ENCODE assay signal across 8 cellular contexts in genomic region chr7:92246363-92247101, GRCh38. TPM values are rescaled to one million over a fixed set of nuclear protein-coding genes. Genes with fewer than 3 reads are reported as not detected.
DNase-seq lines count a peak whose midpoint lies in the region; ATAC-seq and TF ChIP-seq lines count a peak whose summit lies in the region.

No MANE protein-coding gene starts in this region.

- H3K27ac ChIP-seq in CD4-positive, CD25-positive, alpha-beta regulatory T cell (ENCODE audit: insufficient read depth, low read length, poor library complexity, severe bottlenecking), result peak overlapping the region; percentile 96
- H3K27ac ChIP-seq in adrenal gland, result peak overlapping the region in 4 of 5 donors; percentile 83 to 95 (median 92)
- H3K27ac ChIP-seq in left ventricle myocardium inferior (replicated peaks), result peak overlapping the region; percentile 95

- H3K27ac Mint-ChIP-seq in CD4-positive, CD25-positive, alpha-beta regulatory T cell, result peak overlapping the region; percentile 84 to 100 (median 92)

- H3K9me3 ChIP-seq in CD4-positive, CD25-positive, alpha-beta regulatory T cell (ENCODE audit: control insufficient read depth in 2 of 2, low read length in 2 of 2), result no peaks in the 10 kb centered on the region
- H3K9me3 ChIP-seq in NT2/D1 (ENCODE audit: insufficient read depth, low read length) (no peaks in the 10 kb centered on the region), adrenal gland (replicated peaks in 1 of 3) (no peaks in the 10 kb centered on the region), left ventricle myocardium inferior (replicated peaks) (no peaks in the 10 kb centered on the region)

- peaks cover 6% of the 10 kb centered on the region for H3K36me3 Mint-ChIP-seq in CD4-positive, CD25-positive, alpha-beta regulatory T cell

- no peaks in the 10 kb centered on the region for H3K27me3 ChIP-seq in CD4-positive, CD25-positive, alpha-beta regulatory T cell (ENCODE audit: control insufficient read depth, insufficient read depth, low read length)
- no peaks in the 10 kb centered on the region for H3K27me3 ChIP-seq in NT2/D1 (ENCODE audit: insufficient read depth, insufficient read length)
- no peaks in the 10 kb centered on the region for H3K27me3 ChIP-seq in adrenal gland
- no peaks in the 10 kb centered on the region for H3K27me3 ChIP-seq in left ventricle myocardium inferior (ENCODE audit: low read depth)

- H3K4me1 ChIP-seq in CD4-positive, CD25-positive, alpha-beta regulatory T cell (ENCODE audit: control insufficient read depth, insufficient read depth, low read length, poor library complexity, severe bottlenecking), result peaks cover 33% of the 10 kb centered on the region
- H3K4me1 ChIP-seq in NT2/D1 (ENCODE audit: insufficient read depth, insufficient read length), result no peaks in the 10 kb centered on the region
- H3K4me1 ChIP-seq in adrenal gland (replicated peaks in 1 of 2), result peaks cover 17 to 50% of the 10 kb centered on the region in 2 donors
- peaks cover 67% of the 10 kb centered on the region for H3K4me1 ChIP-seq in left ventricle myocardium inferior

- H3K9me3 Mint-ChIP-seq in CD4-positive, CD25-positive, alpha-beta regulatory T cell, result no peaks in the 10 kb centered on the region

- 0 to 1% (median 0%) methylated on average over 15 to 34 of the region's 34 CpGs for WGBS in adrenal gland, 4 donors

- peak; percentile 39 to 45 for ATAC-seq in CD4-positive, CD25-positive, alpha-beta regulatory T cell (ENCODE audit: low read depth in 2 of 2)
- peak; percentile 47 for ATAC-seq in GM18907 (IDR thresholded peaks at IDR 0.05; ENCODE audit: unreplicated experiment)
- peak; percentile 25 for ATAC-seq in HG03066 (IDR thresholded peaks at IDR 0.05; ENCODE audit: low read depth, unreplicated experiment)

- H3K4me3 Mint-ChIP-seq in CD4-positive, CD25-positive, alpha-beta regulatory T cell, result peak overlapping the region; percentile 94 to 100 (median 98)

- TF ChIP-seq CTCF in adrenal gland (IDR thresholded peaks at IDR 0.05) (no peak), left ventricle myocardium inferior (IDR thresholded peaks at IDR 0.05; ENCODE audit: borderline replicate concordance) (no peak)

- peaks cover 30 to 67% (median 48%) of the 10 kb centered on the region in 4 donors for H3K4me1 Mint-ChIP-seq in CD4-positive, CD25-positive, alpha-beta regulatory T cell

- intact Hi-C loops in adrenal gland (cut with DNase I), result no loop called here
- intact Hi-C loops in left ventricle myocardium inferior (cut with micrococcal nuclease), result no loop called here
- intact Hi-C loops in posterior cingulate gyrus (cut with DNase I), result loop anchor here (5.0 to 10.0 kb wide), 4 partner anchors 114 to 201 kb away; partner anchors contain the start of genes CYP51A1 and GATAD1

- H3K27me3 Mint-ChIP-seq in CD4-positive, CD25-positive, alpha-beta regulatory T cell, result no peaks in the 10 kb centered on the region

- no peak for TF ChIP-seq POLR2A in adrenal gland (IDR thresholded peaks at IDR 0.05)

- H3K36me3 ChIP-seq in CD4-positive, CD25-positive, alpha-beta regulatory T cell (ENCODE audit: control insufficient read depth, insufficient read depth, low read length), result no peaks in the 10 kb centered on the region
- peaks cover 14% of the 10 kb centered on the region for H3K36me3 ChIP-seq in NT2/D1 (ENCODE audit: insufficient read depth, insufficient read length, low read length)
- H3K36me3 ChIP-seq in adrenal gland (replicated peaks in 1 of 2), result peaks cover 0 to under 1% of the 10 kb centered on the region in 2 donors
- H3K36me3 ChIP-seq in left ventricle myocardium inferior, result no peaks in the 10 kb centered on the region

- DNase-seq in CD4-positive, CD25-positive, alpha-beta regulatory T cell, result peak; percentile 6 to 59 (median 40)
- DNase-seq in NT2/D1 (ENCODE audit: low read depth, low spot score), result peak; percentile 22
- peak; percentile 21 to 62 (median 32) for DNase-seq in adrenal gland
- DNase-seq in left ventricle myocardium inferior, result no peak
- DNase-seq in posterior cingulate gyrus, result peak in 8 of 10 donors; percentile 15 to 83 (median 44)
- DNase-seq in NCI-H2196 (lab: John Stamatoyannopoulos, UW; ENCODE audit: unreplicated experiment), result no peak

- peak overlapping the region; percentile 92 for H3K4me3 ChIP-seq in CD4-positive, CD25-positive, alpha-beta regulatory T cell (ENCODE audit: low read depth, low read length)
- peak overlapping the region; percentile 76 for H3K4me3 ChIP-seq in NT2/D1 (ENCODE audit: insufficient read length, low read depth)
- peak overlapping the region in 3 of 4 donors; percentile 15 to 93 (median 79) for H3K4me3 ChIP-seq in adrenal gland
- H3K4me3 ChIP-seq in left ventricle myocardium inferior, result peak overlapping the region; percentile 95

- H3K9ac ChIP-seq in NT2/D1 (ENCODE audit: insufficient read length, low read depth), result peak overlapping the region; percentile 95

RNA-seq across cellular contexts. Expression of gene ANKIB1, which starts 0.8 kb away (rescaled TPM):
- 74.1 TPM for total RNA-seq in CD4-positive, CD25-positive, alpha-beta regulatory T cell
- 10 to 100 TPM in 2 of 4 donors, 1 to 10 TPM in 2; 6.5 to 13.3 (median 9.8) TPM for polyA plus RNA-seq in CD4-positive, CD25-positive, alpha-beta regulatory T cell
- total RNA-seq in adrenal gland (10 to 100 TPM; 27.7 to 57.0 (median 47.6) TPM), left ventricle myocardium inferior (49.9 TPM)
- polyA plus RNA-seq in adrenal gland, result 10 to 100 TPM; 10.3 to 45.7 (median 15.6) TPM

RNA-seq across cellular contexts. Expression of gene KRIT1, which starts 0.8 kb away (rescaled TPM):
- total RNA-seq in CD4-positive, CD25-positive, alpha-beta regulatory T cell, result 47.4 TPM
- 10 to 100 TPM; 14.4 to 20.9 (median 18.1) TPM for polyA plus RNA-seq in CD4-positive, CD25-positive, alpha-beta regulatory T cell
- 100 to 1,000 TPM in 1 of 8 donors, 10 to 100 TPM in 7; 25.5 to 119 (median 43.8) TPM for total RNA-seq in adrenal gland
- 10 to 100 TPM; 25.2 to 37.5 (median 37.4) TPM for polyA plus RNA-seq in adrenal gland
- total RNA-seq in left ventricle myocardium inferior, result 30.7 TPM

Comparison
In these comparisons a context has a peak if more than half of its experiments do, and no peak if none do; other contexts are left out.
1. DNase-seq: peak in CD4-positive, CD25-positive, alpha-beta regulatory T cell (3 of 3), NT2/D1 (single experiment), adrenal gland (7 of 7) and posterior cingulate gyrus (8 of 10); none in left ventricle myocardium inferior (single experiment) and NCI-H2196 (single experiment).
2. Peak in every context shown above with its lines, with median percentiles within 50 percentile points of each other: ATAC-seq, H3K27ac ChIP-seq and H3K4me3 ChIP-seq.